In genomic region chr17:82098939-82099765, GRCh38 we compare ENCODE assay signal across 1 cellular context.
A peak's percentile ranks its signal among the peaks of the same experiment; 100 is the strongest.
TF ChIP-seq lines count a peak whose summit lies in the region.

No MANE protein-coding gene starts in this region.

TF ChIP-seq in HEK293, 187 proteins besides CTCF, POLR2A, EP300 and RAD21 (continued from another document and continues in another):
- peak; percentile 65; the same call in 1 of the 2 replicates for TF ChIP-seq PATZ1 (tag by site-specific recombination; IDR thresholded peaks at IDR 0.05)
- TF ChIP-seq ZNF792 (tag by site-specific recombination; IDR thresholded peaks at IDR 0.05): no peak
- no peak for TF ChIP-seq ZBTB21 (tag by site-specific recombination; IDR thresholded peaks at IDR 0.05)
- no peak for TF ChIP-seq ZNF138 (tag by site-specific recombination; IDR thresholded peaks at IDR 0.05; ENCODE audit: borderline replicate concordance)
- peak; percentile 39; the same call in 1 of the 2 replicates for TF ChIP-seq SP7 (tag by site-specific recombination; IDR thresholded peaks at IDR 0.05)
- TF ChIP-seq ZNF416 (tag by site-specific recombination; IDR thresholded peaks at IDR 0.05): no peak
- no peak for TF ChIP-seq PRDM4 (tag by site-specific recombination; IDR thresholded peaks at IDR 0.05)
- TF ChIP-seq TCF7L2 (IDR thresholded peaks at IDR 0.05; ENCODE audit: borderline replicate concordance, low read depth, low read length): no peak
- no peak for TF ChIP-seq BCL11A (tag by site-specific recombination; IDR thresholded peaks at IDR 0.05; ENCODE audit: low read depth)
- no peak for TF ChIP-seq ZNF843 (tag by site-specific recombination; IDR thresholded peaks at IDR 0.05)
- TF ChIP-seq ZNF146 (tag by site-specific recombination; IDR thresholded peaks at IDR 0.05): no peak
- TF ChIP-seq ZFP69B (tag by site-specific recombination; IDR thresholded peaks at IDR 0.05): no peak
- TF ChIP-seq ZNF548 (tag by site-specific recombination; IDR thresholded peaks at IDR 0.05): no peak
- TF ChIP-seq ZNF48 (tag by site-specific recombination; IDR thresholded peaks at IDR 0.05): no peak
- 0 out of 2 replicates have a peak, but pooled peaks have one; percentile 16 for TF ChIP-seq BCL11B (tag by site-specific recombination; IDR thresholded peaks at IDR 0.05; ENCODE audit: low read depth)
- no peak for TF ChIP-seq YY1 (tag by site-specific recombination; IDR thresholded peaks at IDR 0.05)
- TF ChIP-seq ZBTB6 (tag by site-specific recombination; IDR thresholded peaks at IDR 0.05): no peak
- no peak for TF ChIP-seq HOXC10 (CRISPR knock-in tag; IDR thresholded peaks at IDR 0.05)
- no peak for TF ChIP-seq ZNF623 (tag by site-specific recombination; IDR thresholded peaks at IDR 0.05)
- no peak for TF ChIP-seq ZNF211 (tag by site-specific recombination; IDR thresholded peaks at IDR 0.05; ENCODE audit: low read depth)
- TF ChIP-seq OSR2 (tag by site-specific recombination; IDR thresholded peaks at IDR 0.05): no peak
- no peak; the same call in 1 of the 2 replicates for TF ChIP-seq ZNF335 (tag by site-specific recombination; conservative IDR thresholded peaks at IDR 0.05)
- no peak; the same call in 1 of the 2 replicates for TF ChIP-seq WT1 (tag by site-specific recombination; IDR thresholded peaks at IDR 0.05)
- no peak for TF ChIP-seq MYNN (tag by site-specific recombination; IDR thresholded peaks at IDR 0.05; ENCODE audit: borderline replicate concordance)
- no peak for TF ChIP-seq TSHZ1 (tag by site-specific recombination; IDR thresholded peaks at IDR 0.05; ENCODE audit: borderline replicate concordance)
- peak; percentile 76 for TF ChIP-seq ZFHX2 (tag by site-specific recombination; conservative IDR thresholded peaks at IDR 0.05)
- TF ChIP-seq ZBTB8A (tag by site-specific recombination; IDR thresholded peaks at IDR 0.05): peak; percentile 61; the same call in 1 of the 2 replicates
- no peak for TF ChIP-seq ATF2 (tag by site-specific recombination; IDR thresholded peaks at IDR 0.05; ENCODE audit: low read depth)
- no peak for TF ChIP-seq ZSCAN18 (tag by site-specific recombination; IDR thresholded peaks at IDR 0.05)
- peak; percentile 78; the same call in 1 of the 2 replicates for TF ChIP-seq KLF8 (tag by site-specific recombination; IDR thresholded peaks at IDR 0.05)
- TF ChIP-seq ZNF558 (tag by site-specific recombination; IDR thresholded peaks at IDR 0.05): no peak
- no peak for TF ChIP-seq ZNF433 (tag by site-specific recombination; IDR thresholded peaks at IDR 0.05; ENCODE audit: low read depth)
- TF ChIP-seq ZNF600 (tag by site-specific recombination; IDR thresholded peaks at IDR 0.05): no peak
- no peak for TF ChIP-seq ZNF404 (tag by site-specific recombination; IDR thresholded peaks at IDR 0.05)
- peak; percentile 29; the same call in 1 of the 2 replicates for TF ChIP-seq ZSCAN30 (tag by site-specific recombination; IDR thresholded peaks at IDR 0.05)
- peak; percentile 9; the same call in 1 of the 2 replicates for TF ChIP-seq SP2 (tag by site-specific recombination; IDR thresholded peaks at IDR 0.05)
- peak; percentile 73 for TF ChIP-seq KLF9 (tag by site-specific recombination; IDR thresholded peaks at IDR 0.05; ENCODE audit: low read depth)
- TF ChIP-seq ZNF354C (tag by site-specific recombination; IDR thresholded peaks at IDR 0.05; ENCODE audit: borderline replicate concordance, low read depth): no peak
- no peak for TF ChIP-seq MZF1 (tag by site-specific recombination; IDR thresholded peaks at IDR 0.05; ENCODE audit: borderline replicate concordance)
- no peak for TF ChIP-seq ZNF664 (tag by site-specific recombination; IDR thresholded peaks at IDR 0.05)
- no peak for TF ChIP-seq ZNF311 (tag by site-specific recombination; IDR thresholded peaks at IDR 0.05; ENCODE audit: borderline replicate concordance)
- no peak for TF ChIP-seq ZNF214 (tag by site-specific recombination; IDR thresholded peaks at IDR 0.05; ENCODE audit: borderline replicate concordance)
- no peak for TF ChIP-seq ZNF133 (tag by site-specific recombination; IDR thresholded peaks at IDR 0.05)
- TF ChIP-seq ZNF26 (tag by site-specific recombination; IDR thresholded peaks at IDR 0.05): no peak
- TF ChIP-seq ZNF449 (tag by site-specific recombination; IDR thresholded peaks at IDR 0.05): no peak
- peak; percentile 53; the same call in 1 of the 2 replicates for TF ChIP-seq ZNF501 (tag by site-specific recombination; IDR thresholded peaks at IDR 0.05)
- TF ChIP-seq ZNF223 (tag by site-specific recombination; IDR thresholded peaks at IDR 0.05): no peak
- peak; percentile 69; the same call in 1 of the 2 replicates for TF ChIP-seq REPIN1 (tag by site-specific recombination; IDR thresholded peaks at IDR 0.05; ENCODE audit: low read depth)
- no peak for TF ChIP-seq ZFP37 (tag by site-specific recombination; IDR thresholded peaks at IDR 0.05)
- TF ChIP-seq ZNF280C (tag by site-specific recombination; IDR thresholded peaks at IDR 0.05): no peak
- TF ChIP-seq ZNF629 (tag by site-specific recombination; IDR thresholded peaks at IDR 0.05): no peak
